ENCODE assay signal across 9 cellular contexts in genomic region chr1:211632808-211633522, GRCh38. TPM values are rescaled to one million over a fixed set of nuclear protein-coding genes. Genes with fewer than 3 reads are reported as not detected.
A peak's percentile ranks its signal among the peaks of the same experiment; 100 is the strongest.
DNase-seq lines count a peak whose midpoint lies in the region; TF ChIP-seq lines count a peak whose summit lies in the region.
"Had no signal": no experiment of that assay in that cellular context is flagged by ENCODE, and none has a peak within 500 bp of the region (broad histone marks: within the 10 kb centered on the region; RNA-seq: fewer than 3 reads in every experiment).

No MANE protein-coding gene starts in this region.

- WGBS in thyroid gland, 2 donors: 40 to 66% methylated on average over 1 to 5 of the region's 13 CpGs

- H3K9me3 ChIP-seq in ascending aorta (no peaks in the 10 kb centered on the region), thyroid gland (no peaks in the 10 kb centered on the region)

- intact Hi-C loops in ascending aorta (cut with DNase I): no loop called here
- intact Hi-C loops in thyroid gland (cut with DNase I): no loop called here

- H3K27ac ChIP-seq in ascending aorta (peak overlapping the region; percentile 57 to 66), thyroid gland (peak overlapping the region in 2 of 3 donors; percentile 49 to 56)
- H3K27ac ChIP-seq: 22Rv1 had no signal

- H3K4me1 ChIP-seq in ascending aorta (peaks cover 10 to 11% of the 10 kb centered on the region in 2 donors), thyroid gland (peaks cover 7 to 14% of the 10 kb centered on the region in 2 donors)

- no peak for TF ChIP-seq POLR2A in thyroid gland (IDR thresholded peaks at IDR 0.05)

- no peak for TF ChIP-seq CTCF in ascending aorta (IDR thresholded peaks at IDR 0.05)
- no peak for TF ChIP-seq CTCF in thyroid gland (IDR thresholded peaks at IDR 0.05)

- H3K27me3 ChIP-seq in ascending aorta (no peaks in the 10 kb centered on the region), thyroid gland (no peaks in the 10 kb centered on the region)

- H3K36me3 ChIP-seq in ascending aorta: no peaks in the 10 kb centered on the region
- H3K36me3 ChIP-seq in thyroid gland: no peaks in the 10 kb centered on the region

- DNase-seq in DMS 273 (lab: John Stamatoyannopoulos, UW; ENCODE audit: unreplicated experiment) (peak; percentile 62), DMS 273 treated with DMSO at 0.1 percent for 48 hours (lab: John Stamatoyannopoulos, UW) (no peak), ascending aorta (ENCODE audit: low spot score in 2 of 2) (no peak), kidney tubule cell (ENCODE audit: low spot score) (peak; percentile 85), thyroid gland (peak; percentile 90 to 92), HT-29 (ENCODE audit: low spot score) (no peak), NCI-H2081 (lab: John Stamatoyannopoulos, UW) (no peak)
- DNase-seq in stimulated activated CD4-positive, alpha-beta T cell treated with anti-CD3 and anti-CD28 coated beads, Interleukin-2, amount 100 ng/mL, for 48 hours: no peak

- H3K4me3 ChIP-seq in ascending aorta (no peak overlapping the region), thyroid gland (replicated peaks in 1 of 3) (no peak overlapping the region)

RNA-seq across cellular contexts. Expression of gene NEK2, which starts 42.5 kb away (rescaled TPM):
- total RNA-seq in ascending aorta (not detected), thyroid gland (1 to 10 TPM in 1 of 4 donors, under 1 TPM in 2, not detected in 1; 0.11 to 2.4 (median 0.40) TPM)
- total RNA-seq in HT-29 (2014; rRNA removed; shearing (Covaris generic)): 30.5 and 36.4 TPM in 2 replicates

RNA-seq across cellular contexts. Expression of gene SLC30A1, which starts 54.0 kb away (rescaled TPM):
- 8.9 TPM for total RNA-seq in ascending aorta
- 10 to 100 TPM; 22.7 to 36.0 (median 32.4) TPM for total RNA-seq in thyroid gland
- total RNA-seq in HT-29 (2014; rRNA removed; shearing (Covaris generic)): 8.1 and 8.6 TPM in 2 replicates

Comparison
In these comparisons a context has a peak if more than half of its experiments do, and no peak if none do; other contexts are left out.
1. DNase-seq: peak in DMS 273 (single experiment), kidney tubule cell (single experiment) and thyroid gland (2 of 2); none in DMS 273 treated with DMSO at 0.1 percent for 48 hours (single experiment), ascending aorta (0 of 2), HT-29 (single experiment), NCI-H2081 (0 of 2) and stimulated activated CD4-positive, alpha-beta T cell treated with anti-CD3 and anti-CD28 coated beads, Interleukin-2, amount 100 ng/mL, for 48 hours (0 of 2).